ENCODE assay signal across 26 cellular contexts in the genomic region with DNA sequence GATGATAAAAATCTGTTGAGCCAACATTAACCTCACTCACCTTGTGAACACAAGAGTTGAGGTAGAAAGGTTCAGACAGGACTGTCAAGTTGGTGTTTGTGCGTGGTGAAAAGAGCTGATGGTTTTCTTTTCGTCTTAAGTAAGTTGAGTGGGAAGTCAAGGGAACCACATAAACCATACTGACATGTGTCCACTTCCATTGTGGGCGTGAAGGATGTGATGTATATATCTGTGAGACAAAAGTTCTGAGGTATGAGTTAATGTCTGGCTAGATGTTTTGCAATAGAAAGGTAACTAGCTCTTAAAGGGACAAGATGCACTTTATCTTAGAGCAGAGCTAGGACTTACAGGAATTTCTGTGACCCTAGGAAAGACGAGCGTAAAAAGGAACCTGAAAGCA.
"Had no signal": no experiment of that assay in that cellular context is flagged by ENCODE, and none has a peak within 500 bp of the region (broad histone marks: within the 10 kb centered on the region; RNA-seq: fewer than 3 reads in every experiment).

No MANE protein-coding gene starts in this region.

- DNase-seq: activated CD4-positive, alpha-beta T cell treated with anti-CD3 and anti-CD28 coated beads for 4 hours; activated CD4-positive, alpha-beta T cell treated with anti-CD3 and anti-CD28 coated beads, Interleukin-2, amount 50 U/mL, for 4 hours; activated effector memory CD4-positive, alpha-beta T cell treated with Interleukin-2 at 50 U/mL for 16 hours; activated naive CD4-positive, alpha-beta T cell treated with Interleukin-2 at 50 U/mL for 16 hours; activated T-cell treated with anti-CD3 and anti-CD28 coated beads for 4 hours; activated T-cell treated with anti-CD3 and anti-CD28 coated beads, Interleukin-2, amount 50 U/mL, for 72 hours; anterior cingulate cortex; cortex of kidney; effector memory CD8-positive, alpha-beta T cell; foreskin keratinocyte; heart right ventricle; midbrain; naive thymus-derived CD4-positive, alpha-beta T cell; occipital lobe; stimulated activated CD4-positive, alpha-beta T cell treated with anti-CD3 and anti-CD28 coated beads, Interleukin-15, amount 100 ng/mL, for 24 hours; stimulated activated CD4-positive, alpha-beta T cell treated with anti-CD3 and anti-CD28 coated beads, Interleukin-2, amount 100 ng/mL, for 24 hours; stimulated activated naive CD4-positive, alpha-beta T cell treated with Interleukin-2 at 50 U/mL for 16 hours; T-helper 9 cell had no signal

- H3K9me3 ChIP-seq: heart right ventricle, right atrium auricular region, tibial nerve had no signal

- H3K9ac ChIP-seq: neural progenitor cell had no signal

- H3K4me3 ChIP-seq: cardiac muscle cell, heart right ventricle, neural progenitor cell, right atrium auricular region, tibial nerve had no signal

- H2AFZ ChIP-seq: neural progenitor cell had no signal

- ATAC-seq: effector memory CD8-positive, alpha-beta T cell; esophagus mucosa; foreskin keratinocyte; heart right ventricle; naive thymus-derived CD4-positive, alpha-beta T cell had no signal

- H3K27me3 ChIP-seq: cardiac muscle cell, foreskin keratinocyte, heart right ventricle, neural progenitor cell, right atrium auricular region, tibial nerve had no signal

- H3K36me3 ChIP-seq: cardiac muscle cell, heart right ventricle, neural progenitor cell, right atrium auricular region, tibial nerve had no signal

- FAIRE-seq: endothelial cell of umbilical vein, TTC549 had no signal

- H3K27ac ChIP-seq: cardiac muscle cell, foreskin keratinocyte, heart right ventricle, neural progenitor cell, right atrium auricular region, tibial nerve, VCaP had no signal

- H3K4me2 ChIP-seq: neural progenitor cell had no signal

- H3K4me1 ChIP-seq: foreskin keratinocyte, heart right ventricle, neural progenitor cell, right atrium auricular region, tibial nerve had no signal
